28 cellular contexts compared by ENCODE assay signal in genomic region chr11:62353841-62354240, GRCh38. TPM values are rescaled to one million over a fixed set of nuclear protein-coding genes. Genes with fewer than 3 reads are reported as not detected.
A peak's percentile ranks its signal among the peaks of the same experiment; 100 is the strongest.
DNase-seq lines count a peak whose midpoint lies in the region; ATAC-seq, FAIRE-seq and TF ChIP-seq lines count a peak whose summit lies in the region.
"Had no signal": no experiment of that assay in that cellular context is flagged by ENCODE, and none has a peak within 500 bp of the region (broad histone marks: within the 10 kb centered on the region; RNA-seq: fewer than 3 reads in every experiment).

No MANE protein-coding gene starts in this region.

- H3K27me3 Mint-ChIP-seq in activated T-cell treated with anti-CD3 and anti-CD28 coated beads, Interleukin-2, amount 50 U/mL, for 72 hours (ENCODE audit: low read depth): no peaks in the 10 kb centered on the region
- H3K27me3 Mint-ChIP-seq: activated B cell treated with CpG ODN at 0.5 μM for 24 hours; naive thymus-derived CD4-positive, alpha-beta T cell had no signal

- no peak for FAIRE-seq in bronchial epithelial cell (lab: Jason Lieb, UNC)
- FAIRE-seq: colon had no signal

- H3K36me3 ChIP-seq in bronchial epithelial cell (ENCODE audit: control insufficient read depth, insufficient read depth, low read length): no peaks in the 10 kb centered on the region
- H3K36me3 ChIP-seq: brain microvascular endothelial cell, right atrium auricular region, thyroid gland had no signal

- peaks cover 16% of the 10 kb centered on the region for H3K4me1 Mint-ChIP-seq in activated T-cell treated with anti-CD3 and anti-CD28 coated beads, Interleukin-2, amount 50 U/mL, for 72 hours (ENCODE audit: low read depth)
- H3K4me1 Mint-ChIP-seq: activated B cell treated with CpG ODN at 0.5 μM for 24 hours had no signal

- no peak for TF ChIP-seq CTCF in bronchial epithelial cell (IDR thresholded peaks at IDR 0.05; ENCODE audit: insufficient read depth, low read length, severe bottlenecking)

- H3K4me3 ChIP-seq in bronchial epithelial cell (ENCODE audit: low read depth, low read length): no peak overlapping the region
- H3K4me3 ChIP-seq: right atrium auricular region, thyroid gland had no signal

- ATAC-seq in activated T-cell treated with anti-CD3 and anti-CD28 coated beads, Interleukin-2, amount 50 U/mL, for 72 hours (replicated peaks in 1 of 2): no peak
- ATAC-seq in HG03439 (IDR thresholded peaks at IDR 0.05; ENCODE audit: unreplicated experiment): no peak
- ATAC-seq: CD8-positive, alpha-beta T cell; naive thymus-derived CD4-positive, alpha-beta T cell had no signal

- H3K36me3 Mint-ChIP-seq in activated T-cell treated with anti-CD3 and anti-CD28 coated beads, Interleukin-2, amount 50 U/mL, for 72 hours (ENCODE audit: insufficient read depth in 2 of 2): no peaks in the 10 kb centered on the region

- DNase-seq in NCI-H146 (lab: John Stamatoyannopoulos, UW) (peak; percentile 13), NCI-H146 treated with DMSO at 0.1 percent for 48 hours (lab: John Stamatoyannopoulos, UW; ENCODE audit: unreplicated experiment) (no peak), NCI-H2196 treated with DMSO at 0.1 percent for 48 hours (lab: John Stamatoyannopoulos, UW; ENCODE audit: unreplicated experiment) (peak; percentile 44), bronchial epithelial cell (ENCODE audit: low read depth) (peak; percentile 46), GM03348 (ENCODE audit: low spot score) (no peak)
- no peak for DNase-seq in activated T-cell treated with anti-CD3 and anti-CD28 coated beads, Interleukin-2, amount 50 U/mL, for 72 hours
- DNase-seq in activated effector memory CD4-positive, alpha-beta T cell treated with Interleukin-2 at 50 U/mL for 16 hours: no peak
- DNase-seq: activated B cell treated with CpG ODN at 0.5 μM for 24 hours; activated CD4-positive, alpha-beta T cell treated with anti-CD3 and anti-CD28 coated beads, Interleukin-2, amount 50 U/mL, for 48 hours; activated gamma-delta T cell treated with Interleukin-2 at 50 U/mL for 16 hours; AML-193; brain microvascular endothelial cell; CD8-positive, alpha-beta T cell; endodermal cell; kidney glomerular epithelial cell; mesenchymal stem cell; naive thymus-derived CD4-positive, alpha-beta T cell; NCI-H2171; NK-92 treated with Interleukin-12 subunit alpha and Interleukin-12 subunit beta, amount 100 ng/mL, for 24 hours; stimulated activated CD4-positive, alpha-beta T cell treated with anti-CD3 and anti-CD28 coated beads, Interleukin-4, amount 100 ng/mL, for 24 hours; stimulated activated naive CD4-positive, alpha-beta T cell treated with Interleukin-2 at 50 U/mL for 16 hours; T-helper 9 cell; thyroid gland had no signal

- no peak overlapping the region for H3K27ac Mint-ChIP-seq in activated T-cell treated with anti-CD3 and anti-CD28 coated beads, Interleukin-2, amount 50 U/mL, for 72 hours
- H3K27ac Mint-ChIP-seq: activated B cell treated with CpG ODN at 0.5 μM for 24 hours; CD8-positive, alpha-beta T cell; endodermal cell; naive thymus-derived CD4-positive, alpha-beta T cell had no signal

- H3K9me3 Mint-ChIP-seq in activated T-cell treated with anti-CD3 and anti-CD28 coated beads, Interleukin-2, amount 50 U/mL, for 72 hours: no peaks in the 10 kb centered on the region
- H3K9me3 Mint-ChIP-seq: activated B cell treated with CpG ODN at 0.5 μM for 24 hours; CD8-positive, alpha-beta T cell; endodermal cell; naive thymus-derived CD4-positive, alpha-beta T cell had no signal

- H3K27me3 ChIP-seq in bronchial epithelial cell (ENCODE audit: control insufficient read depth, insufficient read depth, low read length): no peaks in the 10 kb centered on the region
- H3K27me3 ChIP-seq: brain microvascular endothelial cell, right atrium auricular region, thyroid gland had no signal

- no peak overlapping the region for H3K4me3 Mint-ChIP-seq in activated T-cell treated with anti-CD3 and anti-CD28 coated beads, Interleukin-2, amount 50 U/mL, for 72 hours
- H3K4me3 Mint-ChIP-seq: activated B cell treated with CpG ODN at 0.5 μM for 24 hours; CD8-positive, alpha-beta T cell; endodermal cell; naive thymus-derived CD4-positive, alpha-beta T cell had no signal

RNA-seq across cellular contexts. Expression of gene ASRGL1, which starts 16.6 kb away (rescaled TPM):
- total RNA-seq in bronchial epithelial cell: 0.13 and 0.53 TPM in 2 replicates
- 1 to 10 TPM; 5.1 to 8.8 TPM for total RNA-seq in activated T-cell treated with anti-CD3 and anti-CD28 coated beads, Interleukin-2, amount 50 U/mL, for 72 hours

RNA-seq across cellular contexts. Expression of gene SCGB1D4, which starts 55.0 kb away (rescaled TPM):
- total RNA-seq in bronchial epithelial cell: not detected in 2 replicates
- not detected for total RNA-seq in activated T-cell treated with anti-CD3 and anti-CD28 coated beads, Interleukin-2, amount 50 U/mL, for 72 hours
- total RNA-seq: A172; activated B cell treated with CpG ODN at 0.5 μM for 24 hours; CD8-positive, alpha-beta T cell; endodermal cell; naive thymus-derived CD4-positive, alpha-beta T cell; osteoblast; right atrium auricular region; thyroid gland had no signal

Comparison
In these comparisons a context has a peak if more than half of its experiments do, and no peak if none do; other contexts are left out.
1. DNase-seq: peak in NCI-H146 (single experiment), NCI-H2196 treated with DMSO at 0.1 percent for 48 hours (single experiment) and bronchial epithelial cell (single experiment); none in NCI-H146 treated with DMSO at 0.1 percent for 48 hours (single experiment), activated T-cell treated with anti-CD3 and anti-CD28 coated beads, Interleukin-2, amount 50 U/mL, for 72 hours (0 of 2), GM03348 (single experiment) and activated effector memory CD4-positive, alpha-beta T cell treated with Interleukin-2 at 50 U/mL for 16 hours (single experiment).